Comparison of ENCODE assay signal across 13 cellular contexts in genomic region chr18:55301836-55302235, GRCh38.
A peak's percentile ranks its signal among the peaks of the same experiment; 100 is the strongest.
DNase-seq lines count a peak whose midpoint lies in the region; ATAC-seq and TF ChIP-seq lines count a peak whose summit lies in the region.
"Had no signal": no experiment of that assay in that cellular context is flagged by ENCODE, and none has a peak within 500 bp of the region (broad histone marks: within the 10 kb centered on the region; RNA-seq: fewer than 3 reads in every experiment).

No MANE protein-coding gene starts in this region.

- H3K27ac Mint-ChIP-seq in progenitor cell of endocrine pancreas: no peak overlapping the region
- H3K27ac Mint-ChIP-seq: T-cell had no signal

- TF ChIP-seq CTCF in AG10803 (conservative IDR thresholded peaks at IDR 0.05; ENCODE audit: low read length): no peak
- no peak for TF ChIP-seq CTCF in fibroblast of mammary gland (conservative IDR thresholded peaks at IDR 0.05; ENCODE audit: control insufficient read depth, insufficient read depth, low read depth, low read length)
- TF ChIP-seq CTCF in progenitor cell of endocrine pancreas (IDR thresholded peaks at IDR 0.05; ENCODE audit: unreplicated experiment): no peak
- no peak for TF ChIP-seq CTCF in lower leg skin (IDR thresholded peaks at IDR 0.05)

- H3K27me3 Mint-ChIP-seq in progenitor cell of endocrine pancreas: no peaks in the 10 kb centered on the region
- H3K27me3 Mint-ChIP-seq: T-cell had no signal

- peaks cover 3% of the 10 kb centered on the region for H3K36me3 Mint-ChIP-seq in progenitor cell of endocrine pancreas (ENCODE audit: insufficient read depth)
- H3K36me3 Mint-ChIP-seq: T-cell had no signal

- H3K9me3 Mint-ChIP-seq in progenitor cell of endocrine pancreas (ENCODE audit: low read depth): peaks cover 4% of the 10 kb centered on the region
- H3K9me3 Mint-ChIP-seq: neural crest cell, T-cell had no signal

- no peak for TF ChIP-seq POLR2A in lower leg skin (IDR thresholded peaks at IDR 0.05)

- 51 to 62% methylated on average over 10 of the region's 10 CpGs for WGBS in lower leg skin, 2 donors

- H3K4me3 ChIP-seq in AG10803 (ENCODE audit: low read length) (peak overlapping the region; percentile 51), MG63 (peak overlapping the region; percentile 35), fibroblast of mammary gland (ENCODE audit: control insufficient read depth, low read depth, low read length) (peak overlapping the region; percentile 25), lower leg skin (ENCODE audit: low read depth, poor library complexity, severe bottlenecking) (no peak overlapping the region)
- H3K4me3 ChIP-seq: BLaER1 had no signal

- DNase-seq in AG10803 (ENCODE audit: low read depth) (no peak), MG63 (no peak), fibroblast of mammary gland (ENCODE audit: low read depth) (peak; percentile 38), sciatic nerve (ENCODE audit: low spot score) (no peak), progenitor cell of endocrine pancreas (ENCODE audit: low spot score, unreplicated experiment) (no peak), OCI-M2 (lab: John Stamatoyannopoulos, UW; ENCODE audit: unreplicated experiment) (no peak), lower leg skin (ENCODE audit: low spot score in 2 of 2) (no peak)
- DNase-seq: activated T-cell treated with anti-CD3 and anti-CD28 coated beads, Interleukin-2, amount 50 U/mL, for 1 hour; NCI-H2171 treated with DMSO at 0.1 percent for 48 hours; T-cell had no signal

- no peak overlapping the region for H3K4me3 Mint-ChIP-seq in progenitor cell of endocrine pancreas (ENCODE audit: low read depth)
- H3K4me3 Mint-ChIP-seq: neural crest cell, T-cell had no signal

- no peaks in the 10 kb centered on the region for H3K36me3 ChIP-seq in MG63

- intact Hi-C loops in sciatic nerve (cut with DNase I): no loop called here
- intact Hi-C loops in lower leg skin (cut with DNase I; ENCODE audit: low total_unique reads): no loop called here

- H3K27me3 ChIP-seq in MG63: no peaks in the 10 kb centered on the region
- H3K27me3 ChIP-seq: BLaER1 had no signal

- ATAC-seq in sciatic nerve: peak; percentile 31
- no peak for ATAC-seq in HG03342 (IDR thresholded peaks at IDR 0.05; ENCODE audit: unreplicated experiment)
- ATAC-seq: T-cell had no signal

- no peaks in the 10 kb centered on the region for H3K9me3 ChIP-seq in MG63
- H3K9me3 ChIP-seq: BLaER1 had no signal

- no peaks in the 10 kb centered on the region for H3K4me1 Mint-ChIP-seq in progenitor cell of endocrine pancreas (ENCODE audit: low read depth)
- H3K4me1 Mint-ChIP-seq: T-cell had no signal
